ENCODE assay signal across 20 cellular contexts in genomic region chr18:76056467-76057194, GRCh38.
DNase-seq lines count a peak whose midpoint lies in the region; ATAC-seq and TF ChIP-seq lines count a peak whose summit lies in the region.
"Had no signal": no experiment of that assay in that cellular context is flagged by ENCODE, and none has a peak within 500 bp of the region (broad histone marks: within the 10 kb centered on the region; RNA-seq: fewer than 3 reads in every experiment).

No MANE protein-coding gene starts in this region.

- WGBS in right cardiac atrium: 58% methylated on average over 20 of the region's 20 CpGs
- 60 to 68% (median 61%) methylated on average over 20 of the region's 20 CpGs for WGBS in psoas muscle, 3 donors
- WGBS in aorta, 2 donors: 83% methylated on average over 20 of the region's 20 CpGs

- H3K27ac ChIP-seq in fibroblast of lung (ENCODE audit: insufficient read depth, low read length) (no peak overlapping the region), right cardiac atrium (ENCODE audit: low read length) (no peak overlapping the region), psoas muscle (no peak overlapping the region), aorta (ENCODE audit: low read depth in 1 of 2, low read length in 2 of 2) (no peak overlapping the region)
- H3K27ac ChIP-seq: SK-N-MC, spleen had no signal

- H3K4me3 ChIP-seq in fibroblast of lung (replicated peaks in 1 of 4; ENCODE audit: control extremely low read depth in 1 of 4, insufficient read depth in 1 of 4, low read depth in 3 of 4, low read length in 4 of 4): peak overlapping the region in 1 of 4 experiments; percentile 49
- no peak overlapping the region for H3K4me3 ChIP-seq in right cardiac atrium (ENCODE audit: low read length)
- H3K4me3 ChIP-seq in psoas muscle: no peak overlapping the region
- no peak overlapping the region for H3K4me3 ChIP-seq in aorta (ENCODE audit: low read length in 2 of 2)
- H3K4me3 ChIP-seq: SK-N-MC, spleen had no signal

- H4K20me1 ChIP-seq in fibroblast of lung (ENCODE audit: control insufficient read depth, extremely low read depth, insufficient read depth, low read length): no peaks in the 10 kb centered on the region

- H2AFZ ChIP-seq in fibroblast of lung (ENCODE audit: low read length): no peak overlapping the region

- no peak overlapping the region for H3K9ac ChIP-seq in fibroblast of lung (ENCODE audit: insufficient read depth, low read length)

- TF ChIP-seq CTCF in fibroblast of lung (conservative IDR thresholded peaks at IDR 0.05 in 1 of 2, IDR thresholded peaks at IDR 0.05 in 1 of 2; ENCODE audit: low read depth in 1 of 2, low read length in 2 of 2) (no peak), psoas muscle (IDR thresholded peaks at IDR 0.05) (no peak)

- DNase-seq in fibroblast of lung (ENCODE audit: low read depth in 2 of 2): peak in 1 of 2 donors; percentile 73
- peak; percentile 62 to 89 (median 81) for DNase-seq in right cardiac atrium
- peak; percentile 54 to 68 for DNase-seq in psoas muscle
- DNase-seq in aorta: peak in 1 of 2 donors; percentile 55
- no peak for DNase-seq in activated naive CD4-positive, alpha-beta T cell treated with Interleukin-2 at 50 U/mL for 16 hours
- DNase-seq: activated CD4-positive, alpha-beta T cell treated with anti-CD3 and anti-CD28 coated beads for 4 hours; activated naive CD4-positive, alpha-beta T cell treated with anti-CD3 and anti-CD28 coated beads, Interleukin-2, amount 50 U/mL, for 16 hours; IMR-90; NCI-H1092 treated with DMSO at 0.1 percent for 48 hours; NCI-H2029 treated with DMSO at 0.1 percent for 48 hours; NCI-H2227 treated with DMSO at 0.1 percent for 48 hours; NCI-H748 treated with DMSO at 0.1 percent for 48 hours; RPMI8226; spleen; stimulated activated CD4-positive, alpha-beta T cell treated with anti-CD3 and anti-CD28 coated beads, Interleukin-2, amount 100 ng/mL, for 48 hours; T-helper 2 cell had no signal

- ATAC-seq in right cardiac atrium (peak; percentile 78 to 83), psoas muscle (no peak), aorta (ENCODE audit: low FRiP score) (peak; percentile 62), SK-N-SH treated with all-trans-retinoic acid at 6 μM for 48 hours (no peak), HG03159 (IDR thresholded peaks at IDR 0.05; ENCODE audit: unreplicated experiment) (no peak)
- ATAC-seq: stimulated activated memory B cell treated with anti-CD40 and anti-IgM and Interleukin-4, amounts not matched to agents 10 μg/mL and 1 μg/mL and 100 μg/mL, for 72 hours had no signal

- no peaks in the 10 kb centered on the region for H3K79me2 ChIP-seq in fibroblast of lung (ENCODE audit: control insufficient read depth, insufficient read depth, low read length)

- intact Hi-C loops in right cardiac atrium (cut with DNase I): no loop called here
- intact Hi-C loops in psoas muscle (cut with DNase I): no loop called here
- intact Hi-C loops in aorta (cut with DNase I): no loop called here

- no peaks in the 10 kb centered on the region for H3K36me3 ChIP-seq in fibroblast of lung (ENCODE audit: control insufficient read depth, insufficient read depth, low read length)
- H3K36me3 ChIP-seq in psoas muscle (ENCODE audit: insufficient read depth in 1 of 2, low read depth in 1 of 2): no peaks in the 10 kb centered on the region
- H3K36me3 ChIP-seq in aorta (ENCODE audit: control insufficient read depth in 1 of 2, insufficient read depth in 2 of 2, low read length in 1 of 2): no peaks in the 10 kb centered on the region
- H3K36me3 ChIP-seq: spleen had no signal

- H3K4me2 ChIP-seq in fibroblast of lung (ENCODE audit: extremely low read depth, insufficient read depth, low read length): peak overlapping the region; percentile 35

- no peaks in the 10 kb centered on the region for H3K9me3 ChIP-seq in fibroblast of lung (ENCODE audit: control insufficient read depth, insufficient read depth, low read depth, low read length)
- H3K9me3 ChIP-seq in right cardiac atrium (ENCODE audit: control insufficient read depth, low read length): no peaks in the 10 kb centered on the region
- no peaks in the 10 kb centered on the region for H3K9me3 ChIP-seq in psoas muscle
- H3K9me3 ChIP-seq in aorta (ENCODE audit: control insufficient read depth, low read length): no peaks in the 10 kb centered on the region
- H3K9me3 ChIP-seq: spleen had no signal

- no peaks in the 10 kb centered on the region for H3K27me3 ChIP-seq in fibroblast of lung (ENCODE audit: control insufficient read depth, insufficient read depth, low read length)
- H3K27me3 ChIP-seq in right cardiac atrium (ENCODE audit: control insufficient read depth, insufficient read depth): no peaks in the 10 kb centered on the region
- peaks cover 0 to 6% (median 0%) of the 10 kb centered on the region in 3 donors for H3K27me3 ChIP-seq in psoas muscle (ENCODE audit: insufficient read depth in 3 of 3, low read length in 2 of 3)
- no peaks in the 10 kb centered on the region for H3K27me3 ChIP-seq in aorta (ENCODE audit: control insufficient read depth in 1 of 2, insufficient read depth in 2 of 2, low read length in 1 of 2)
- H3K27me3 ChIP-seq: spleen had no signal

- no peaks in the 10 kb centered on the region for H3K4me1 ChIP-seq in fibroblast of lung (ENCODE audit: control insufficient read depth, extremely low read depth, insufficient read depth, low read length)
- no peaks in the 10 kb centered on the region for H3K4me1 ChIP-seq in right cardiac atrium (ENCODE audit: control insufficient read depth, insufficient read depth, low read length)
- no peaks in the 10 kb centered on the region for H3K4me1 ChIP-seq in psoas muscle
- H3K4me1 ChIP-seq in aorta (ENCODE audit: control insufficient read depth in 1 of 2, insufficient read depth in 2 of 2, low read length in 2 of 2): no peaks in the 10 kb centered on the region
- H3K4me1 ChIP-seq: spleen had no signal

TF ChIP-seq in SK-N-SH treated with all-trans-retinoic acid at 6 μM for 48 hours, 23 proteins besides CTCF, POLR2A, EP300 and RAD21 (continues in another document):
- TF ChIP-seq PPARA (CRISPR knock-in tag; IDR thresholded peaks at IDR 0.05; ENCODE audit: borderline replicate concordance) (no peak), CREB5 (CRISPR knock-in tag; IDR thresholded peaks at IDR 0.05; ENCODE audit: low read depth) (no peak), RARB (CRISPR knock-in tag; IDR thresholded peaks at IDR 0.05) (no peak), ZFP30 (CRISPR knock-in tag; IDR thresholded peaks at IDR 0.05) (no peak), PATZ1 (CRISPR knock-in tag; IDR thresholded peaks at IDR 0.05; ENCODE audit: borderline replicate concordance) (no peak), CSDC2 (CRISPR knock-in tag; IDR thresholded peaks at IDR 0.05) (no peak), ISL1 (CRISPR knock-in tag; IDR thresholded peaks at IDR 0.05) (no peak), ZC3H10 (CRISPR knock-in tag; IDR thresholded peaks at IDR 0.05) (no peak), ARNTL (CRISPR knock-in tag; IDR thresholded peaks at IDR 0.05; ENCODE audit: borderline replicate concordance, low read depth) (no peak), POU6F1 (CRISPR knock-in tag; IDR thresholded peaks at IDR 0.05; ENCODE audit: borderline replicate concordance, low read depth) (no peak), ZNF70 (CRISPR knock-in tag; IDR thresholded peaks at IDR 0.05) (no peak)

Comparison
In these comparisons a context has a peak if more than half of its experiments do, and no peak if none do; other contexts are left out.
1. ATAC-seq: peak in right cardiac atrium (2 of 2) and aorta (single experiment); none in psoas muscle (0 of 4), SK-N-SH treated with all-trans-retinoic acid at 6 μM for 48 hours (single experiment) and HG03159 (single experiment).